11 cellular contexts compared by ENCODE assay signal in the genomic region with DNA sequence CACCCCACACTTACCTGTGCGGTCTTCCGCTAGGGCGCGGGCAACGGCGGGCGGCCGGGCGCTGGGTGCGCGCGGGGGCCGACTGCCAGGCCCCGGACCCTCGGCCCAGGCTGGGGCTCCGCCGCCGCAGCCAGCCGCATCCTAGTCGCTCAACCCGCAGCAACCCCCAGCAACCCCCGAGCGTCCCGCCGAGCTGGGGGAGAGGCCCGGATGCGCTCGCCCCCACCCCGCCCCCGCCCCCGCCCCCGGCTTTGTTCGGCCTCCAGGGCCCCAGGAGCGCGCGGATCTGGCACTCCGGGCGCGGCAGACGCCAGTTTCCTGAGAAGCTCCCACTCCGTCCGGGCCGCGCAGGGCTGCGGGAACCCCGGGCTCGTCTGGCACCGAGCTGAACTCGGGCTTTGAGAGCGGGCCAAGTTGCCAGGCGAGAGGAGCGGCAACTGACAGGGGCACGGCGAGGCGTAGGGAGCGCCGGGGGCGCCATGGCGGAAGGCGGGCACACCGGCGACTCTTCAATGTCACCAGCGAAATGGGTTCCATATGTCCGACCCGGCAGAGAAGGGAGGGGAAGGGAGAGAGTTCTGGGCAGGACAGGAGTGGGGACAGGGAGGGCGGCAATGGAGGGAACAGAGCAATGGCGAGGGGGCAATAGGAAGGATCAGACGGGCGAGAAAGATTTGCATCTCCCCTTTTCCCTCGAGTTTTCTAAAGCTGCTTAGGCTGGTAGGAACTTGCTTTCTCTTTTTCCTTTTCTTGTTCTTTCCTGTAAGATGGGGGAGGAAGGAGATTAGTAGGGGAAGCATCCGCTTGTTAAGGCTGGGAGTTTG. TPM values are rescaled to one million over a fixed set of nuclear protein-coding genes. Genes with fewer than 3 reads are reported as not detected.
DNase-seq lines count a peak whose midpoint lies in the region; ATAC-seq and TF ChIP-seq lines count a peak whose summit lies in the region.
"Had no signal": no experiment of that assay in that cellular context is flagged by ENCODE, and none has a peak within 500 bp of the region (broad histone marks: within the 10 kb centered on the region; RNA-seq: fewer than 3 reads in every experiment).

No MANE protein-coding gene starts in this region.

- DNase-seq in NCI-H1417 (lab: John Stamatoyannopoulos, UW) (peak in 2 of 3 experiments; percentile 65 to 76), NCI-H1417 treated with DMSO at 0.1 percent for 48 hours (lab: John Stamatoyannopoulos, UW) (no peak), lower leg skin (ENCODE audit: low spot score in 2 of 2) (no peak), HFFc6 (no peak), SHP77 (lab: John Stamatoyannopoulos, UW) (no peak)
- DNase-seq: activated naive CD4-positive, alpha-beta T cell treated with anti-CD3 and anti-CD28 coated beads, Interleukin-2, amount 10 ng/mL, durations not matched to agents 7 days and 5 days; NCI-H2171 treated with DMSO at 0.1 percent for 48 hours; T1000 had no signal

- H3K4me3 ChIP-seq in lower leg skin (ENCODE audit: low read depth, poor library complexity, severe bottlenecking) = peak overlapping the region; percentile 10
- H3K4me3 ChIP-seq in stomach smooth muscle (ENCODE audit: low read length in 2 of 2) = peak overlapping the region; percentile 49 to 77

- H3K4me1 ChIP-seq in stomach smooth muscle (ENCODE audit: control insufficient read depth, insufficient read depth, low read length) = peaks cover 81% of the 10 kb centered on the region

- intact Hi-C loops in lower leg skin (cut with DNase I; ENCODE audit: low total_unique reads) = no loop called here

- H3K4me3 Mint-ChIP-seq in brain = peak overlapping the region in 3 of 5 experiments; percentile 66 to 71 (median 66)
- no peak overlapping the region for H3K4me3 Mint-ChIP-seq in HFFc6
- H3K4me3 Mint-ChIP-seq: activated naive CD4-positive, alpha-beta T cell treated with anti-CD3 and anti-CD28 coated beads, Interleukin-2, amount 10 ng/mL, durations not matched to agents 7 days and 5 days had no signal

- H3K9me3 Mint-ChIP-seq in brain (peaks cover 0 to 3% (median 0%) of the 10 kb centered on the region in 5 experiments), HFFc6 (no peaks in the 10 kb centered on the region)
- H3K9me3 Mint-ChIP-seq: activated naive CD4-positive, alpha-beta T cell treated with anti-CD3 and anti-CD28 coated beads, Interleukin-2, amount 10 ng/mL, durations not matched to agents 7 days and 5 days had no signal

- H3K27ac Mint-ChIP-seq in brain = peak overlapping the region in 1 of 5 experiments; percentile 45
- no peak overlapping the region for H3K27ac Mint-ChIP-seq in HFFc6
- H3K27ac Mint-ChIP-seq: activated naive CD4-positive, alpha-beta T cell treated with anti-CD3 and anti-CD28 coated beads, Interleukin-2, amount 10 ng/mL, durations not matched to agents 7 days and 5 days had no signal

- TF ChIP-seq CTCF in brain (conservative IDR thresholded peaks at IDR 0.05) = no peak
- no peak for TF ChIP-seq CTCF in lower leg skin (IDR thresholded peaks at IDR 0.05)
- no peak for TF ChIP-seq CTCF in HFFc6 (IDR thresholded peaks at IDR 0.05)

- peak overlapping the region; percentile 65 to 84 for H3K9ac ChIP-seq in stomach smooth muscle (ENCODE audit: low read length in 2 of 2)

- H3K27me3 Mint-ChIP-seq in brain (peaks cover 46% of the 10 kb centered on the region), HFFc6 (ENCODE audit: insufficient read depth) (peaks cover 44% of the 10 kb centered on the region)

- H3K27ac ChIP-seq in stomach smooth muscle (ENCODE audit: low read length) = peak overlapping the region; percentile 80

- 9 to 14% methylated on average over 35 to 40 of the region's 71 CpGs for WGBS in lower leg skin, 2 donors

- peaks cover 0 to 6% of the 10 kb centered on the region in 2 donors for H3K27me3 ChIP-seq in stomach smooth muscle (ENCODE audit: control insufficient read depth in 1 of 2, insufficient read depth in 2 of 2, low read length in 2 of 2)

- H3K36me3 ChIP-seq in stomach smooth muscle (ENCODE audit: control insufficient read depth in 2 of 2, insufficient read depth in 2 of 2, low read length in 2 of 2) = peaks cover 0 to 2% of the 10 kb centered on the region in 2 donors

- H3K4me1 Mint-ChIP-seq in brain (no peaks in the 10 kb centered on the region), HFFc6 (ENCODE audit: low read depth) (no peaks in the 10 kb centered on the region; the same call in 1 of the 2 replicates)

- TF ChIP-seq POLR2A in lower leg skin (IDR thresholded peaks at IDR 0.05) = no peak

- H3K36me3 Mint-ChIP-seq in brain = no peaks in the 10 kb centered on the region
- no peaks in the 10 kb centered on the region for H3K36me3 Mint-ChIP-seq in HFFc6 (ENCODE audit: low read depth)

- H3K9me3 ChIP-seq in stomach smooth muscle (ENCODE audit: control insufficient read depth in 2 of 2, low read length in 2 of 2) = no peaks in the 10 kb centered on the region

- ATAC-seq in GM19452 (IDR thresholded peaks at IDR 0.05; ENCODE audit: unreplicated experiment) = no peak

RNA-seq across cellular contexts. Expression of a gene that starts 13.7 kb away (rescaled TPM):
- 30.3 TPM for polyA plus RNA-seq in brain (ENCODE audit: insufficient read depth, low read depth, low replicate concordance)
- total RNA-seq in lower leg skin = 1 to 10 TPM in 2 of 4 donors, under 1 TPM in 2; 0.42 to 2.9 (median 1.4) TPM
- total RNA-seq in HFFc6 (2021; fragmentation: NEBNext Ultra II Directional; extraction: Animal tissue kit (Norgen Biotek cat#: 25700)) = not detected

RNA-seq across cellular contexts. Expression of a gene that starts 19.5 kb away (rescaled TPM):
- 168 TPM for polyA plus RNA-seq in brain (ENCODE audit: insufficient read depth, low read depth, low replicate concordance)
- total RNA-seq in lower leg skin = 10 to 100 TPM in 3 of 4 donors, 1 to 10 TPM in 1; 5.8 to 34.9 (median 20.9) TPM
- total RNA-seq in HFFc6 (2021; fragmentation: NEBNext Ultra II Directional; extraction: Animal tissue kit (Norgen Biotek cat#: 25700)) = not detected

RNA-seq across cellular contexts. Expression of a gene that starts 25.6 kb away (rescaled TPM):
- 41.6 TPM for polyA plus RNA-seq in brain (ENCODE audit: insufficient read depth, low read depth, low replicate concordance)
- total RNA-seq in lower leg skin = 10 to 100 TPM in 1 of 4 donors, 1 to 10 TPM in 2, under 1 TPM in 1; 0.97 to 14.1 (median 3.9) TPM
- total RNA-seq in HFFc6 (2021; fragmentation: NEBNext Ultra II Directional; extraction: Animal tissue kit (Norgen Biotek cat#: 25700)) = not detected

RNA-seq across cellular contexts. Expression of a gene that starts 29.2 kb away (rescaled TPM):
- 234 TPM for polyA plus RNA-seq in brain (ENCODE audit: insufficient read depth, low read depth, low replicate concordance)
- under 1 TPM in 2 of 4 donors, not detected in 2; 0.15 to 0.55 TPM for total RNA-seq in lower leg skin
- not detected for total RNA-seq in HFFc6 (2021; fragmentation: NEBNext Ultra II Directional; extraction: Animal tissue kit (Norgen Biotek cat#: 25700))

RNA-seq across cellular contexts. Expression of a gene that starts 33.6 kb away (rescaled TPM):
- not detected for polyA plus RNA-seq in brain (ENCODE audit: insufficient read depth, low read depth, low replicate concordance)
- under 1 TPM in 2 of 4 donors, not detected in 2; 0.19 to 0.52 TPM for total RNA-seq in lower leg skin
- total RNA-seq in HFFc6 (2021; fragmentation: NEBNext Ultra II Directional; extraction: Animal tissue kit (Norgen Biotek cat#: 25700)) = not detected

Comparison
In these comparisons a context has a peak if more than half of its experiments do, and no peak if none do; other contexts are left out.
1. DNase-seq: peak in NCI-H1417 (2 of 3); none in NCI-H1417 treated with DMSO at 0.1 percent for 48 hours (single experiment), lower leg skin (0 of 2), HFFc6 (single experiment) and SHP77 (0 of 2).
2. RNA of a gene that starts 19.5 kb away (total RNA-seq): 5.8 to 34.9 TPM in lower leg skin; not detected in HFFc6; every median in the first group is over 4 times any median in the second.